Comparison of ENCODE assay signal across 20 cellular contexts in genomic region chr22:49360746-49361145, GRCh38.
"Had no signal": no experiment of that assay in that cellular context is flagged by ENCODE, and none has a peak within 500 bp of the region (broad histone marks: within the 10 kb centered on the region; RNA-seq: fewer than 3 reads in every experiment).

No MANE protein-coding gene starts in this region.

- H3K27ac ChIP-seq: PC-9, Peyer's patch, RWPE1 had no signal

- H3K36me3 ChIP-seq: MG63, Peyer's patch had no signal

- H3K4me3 ChIP-seq: MG63, PC-9, Peyer's patch had no signal

- H3K4me1 ChIP-seq: Peyer's patch had no signal

- H3K27me3 ChIP-seq: Peyer's patch had no signal

- H2AFZ ChIP-seq: PC-9 had no signal

- H3K4me2 ChIP-seq: PC-9 had no signal

- H3K9me3 ChIP-seq: MG63, Peyer's patch had no signal

- DNase-seq: KBM-7; MG63; NCI-H1048; NCI-H1105; NCI-H1417; NCI-H1436 treated with DMSO at 0.1 percent for 48 hours; NCI-H1694 treated with DMSO at 0.1 percent for 48 hours; NCI-H1930; NCI-H2081; NCI-H2107; NCI-H2227 treated with DMSO at 0.1 percent for 48 hours; NCI-H524; NCI-H526 treated with DMSO at 0.1 percent for 48 hours; NCI-H774; NK-92 treated with Interleukin-12 subunit alpha and Interleukin-12 subunit beta, amount 100 ng/mL, for 24 hours; OCI-M1; PC-9; Peyer's patch; SHP77 had no signal
